In genomic region chr10:78688221-78688944, GRCh38 we compare ENCODE assay signal across 14 cellular contexts.
DNase-seq lines count a peak whose midpoint lies in the region; TF ChIP-seq lines count a peak whose summit lies in the region.
"Had no signal": no experiment of that assay in that cellular context is flagged by ENCODE, and none has a peak within 500 bp of the region (broad histone marks: within the 10 kb centered on the region; RNA-seq: fewer than 3 reads in every experiment).

No MANE protein-coding gene starts in this region.

- H3K36me3 ChIP-seq in HEK293 (ENCODE audit: control insufficient read depth in 2 of 2, insufficient read depth in 1 of 2, low read length in 2 of 2) (no peaks in the 10 kb centered on the region), stomach smooth muscle (ENCODE audit: control insufficient read depth in 2 of 2, insufficient read depth in 2 of 2, low read length in 2 of 2) (no peaks in the 10 kb centered on the region)
- H3K36me3 ChIP-seq: BLaER1 had no signal

- peak in 2 of 61 donors; percentile 26 to 52 for DNase-seq in caudate nucleus (lab: John Stamatoyannopoulos, UW)
- DNase-seq in inferior parietal cortex (ENCODE audit: extremely low spot score) = peak; percentile 34
- no peak for DNase-seq in SKM-1 treated with dmso at 0.1 percent for 144 hours (lab: John Stamatoyannopoulos, UW; ENCODE audit: unreplicated experiment)
- no peak for DNase-seq in DMS 273 treated with DMSO at 0.1 percent for 48 hours (lab: John Stamatoyannopoulos, UW)
- no peak for DNase-seq in DMS53 treated with DMSO at 0.1 percent for 48 hours (lab: John Stamatoyannopoulos, UW; ENCODE audit: unreplicated experiment)
- DNase-seq in HCEC 1CT = no peak
- DNase-seq: activated CD4-positive, alpha-beta T cell treated with anti-CD3 and anti-CD28 coated beads for 36 hours; naive thymus-derived CD8-positive, alpha-beta T cell; T-helper 2 cell had no signal

- no peaks in the 10 kb centered on the region for H3K27me3 ChIP-seq in stomach smooth muscle (ENCODE audit: control insufficient read depth in 1 of 2, insufficient read depth in 2 of 2, low read length in 2 of 2)
- H3K27me3 ChIP-seq: BLaER1 had no signal

- H3K4me1 ChIP-seq in HEK293 (ENCODE audit: control insufficient read depth, insufficient read depth, low read length) = no peaks in the 10 kb centered on the region
- H3K4me1 ChIP-seq in stomach smooth muscle (ENCODE audit: control insufficient read depth, insufficient read depth, low read length) = peaks cover 39% of the 10 kb centered on the region

- no peak for TF ChIP-seq CTCF in HEK293 (tag by site-specific recombination; IDR thresholded peaks at IDR 0.05)

- H3K27ac ChIP-seq in HEK293 (ENCODE audit: extremely low read depth, low read depth, low read length) (no peak overlapping the region), caudate nucleus (ENCODE audit: low read depth, low read length) (peak overlapping the region; percentile 89), stomach smooth muscle (ENCODE audit: low read length) (peak overlapping the region; percentile 88)
- H3K27ac ChIP-seq: BLaER1 had no signal

- H3K4me3 ChIP-seq in HEK293 (ENCODE audit: low read depth, low read length) (no peak overlapping the region), stomach smooth muscle (ENCODE audit: low read length in 2 of 2) (peak overlapping the region in 1 of 2 donors; percentile 44)
- H3K4me3 ChIP-seq: BLaER1, GM12878, skin epidermis had no signal

- no peaks in the 10 kb centered on the region for H3K9me3 ChIP-seq in HEK293 (ENCODE audit: control insufficient read depth, insufficient read depth, low read depth, low read length)
- H3K9me3 ChIP-seq in stomach smooth muscle (ENCODE audit: control insufficient read depth in 2 of 2, low read length in 2 of 2) = no peaks in the 10 kb centered on the region
- H3K9me3 ChIP-seq: BLaER1 had no signal

- CTCF ChIA-PET in HEK293 (lab: Yijun Ruan, JAX) = no interaction called here

- POLR2A ChIA-PET in HEK293 (lab: Yijun Ruan, JAX) = no interaction called here

- H3K9ac ChIP-seq in stomach smooth muscle (ENCODE audit: low read length in 2 of 2) = peak overlapping the region in 1 of 2 donors; percentile 24
- H3K9ac ChIP-seq: BLaER1 had no signal

TF ChIP-seq in HEK293, 187 proteins besides CTCF, POLR2A, EP300 and RAD21:
- peak; percentile 84 for TF ChIP-seq ZSCAN4 (tag by site-specific recombination; IDR thresholded peaks at IDR 0.05)
- TF ChIP-seq GLIS2 (tag by site-specific recombination; IDR thresholded peaks at IDR 0.05) = no peak
- TF ChIP-seq ZFHX2 (tag by site-specific recombination; conservative IDR thresholded peaks at IDR 0.05) = peak; percentile 59
- peak; percentile 51; the same call in 1 of the 2 replicates for TF ChIP-seq EGR2 (tag by site-specific recombination; IDR thresholded peaks at IDR 0.05; ENCODE audit: low read depth)
